In genomic region chr11:9613118-9613829, GRCh38 we compare ENCODE assay signal across 8 cellular contexts. TPM values are rescaled to one million over a fixed set of nuclear protein-coding genes. Genes with fewer than 3 reads are reported as not detected.
DNase-seq lines count a peak whose midpoint lies in the region; ATAC-seq lines count a peak whose summit lies in the region.

No MANE protein-coding gene starts in this region.

- ATAC-seq in GM21515 (IDR thresholded peaks at IDR 0.05; ENCODE audit: unreplicated experiment) (peak; percentile 41), esophagus mucosa (peak; percentile 86)
- ATAC-seq in activated T-cell treated with anti-CD3 and anti-CD28 coated beads, Interleukin-2, amount 50 U/mL, for 4 hours, result peak; percentile 63 to 65

- peak overlapping the region; percentile 87 to 97 (median 94) for H3K4me3 Mint-ChIP-seq in IgD-negative memory B cell
- H3K4me3 Mint-ChIP-seq in activated T-cell treated with anti-CD3 and anti-CD28 coated beads, Interleukin-2, amount 50 U/mL, for 4 hours, result peak overlapping the region; percentile 88

- DNase-seq in DMS 273 treated with DMSO at 0.1 percent for 48 hours (lab: John Stamatoyannopoulos, UW) (peak; percentile 62), OCI-M2 (lab: John Stamatoyannopoulos, UW; ENCODE audit: unreplicated experiment) (peak; percentile 65)
- DNase-seq in activated T-cell treated with anti-CD3 and anti-CD28 coated beads, Interleukin-2, amount 50 U/mL, for 4 hours, result peak; percentile 86
- peak; percentile 71 for DNase-seq in stimulated activated CD8-positive, alpha-beta memory T cell treated with anti-CD3 and anti-CD28 coated beads, Interleukin-7, amount 100 ng/mL, for 24 hours (ENCODE audit: low read depth)

- peak overlapping the region; percentile 52 for H3K9ac ChIP-seq in muscle layer of colon (ENCODE audit: low read length)

- no peaks in the 10 kb centered on the region for H3K9me3 ChIP-seq in muscle layer of colon (ENCODE audit: low read length)

- peaks cover 0 to 2% (median 0%) of the 10 kb centered on the region in 3 donors for H3K9me3 Mint-ChIP-seq in IgD-negative memory B cell
- no peaks in the 10 kb centered on the region for H3K9me3 Mint-ChIP-seq in activated T-cell treated with anti-CD3 and anti-CD28 coated beads, Interleukin-2, amount 50 U/mL, for 4 hours

- H3K4me1 ChIP-seq in muscle layer of colon (ENCODE audit: insufficient read depth, low read length), result peaks cover 9% of the 10 kb centered on the region

- peaks cover 8% of the 10 kb centered on the region for H3K36me3 Mint-ChIP-seq in IgD-negative memory B cell
- no peaks in the 10 kb centered on the region for H3K36me3 Mint-ChIP-seq in activated T-cell treated with anti-CD3 and anti-CD28 coated beads, Interleukin-2, amount 50 U/mL, for 4 hours (ENCODE audit: insufficient read depth)

- no peaks in the 10 kb centered on the region for H3K27me3 ChIP-seq in muscle layer of colon (ENCODE audit: control insufficient read depth in 1 of 2, insufficient read depth in 2 of 2, low read length in 2 of 2)

- H3K27ac ChIP-seq in muscle layer of colon (ENCODE audit: low read depth, low read length), result peak overlapping the region; percentile 98

- peak overlapping the region; percentile 64 to 77 for H3K4me3 ChIP-seq in muscle layer of colon (ENCODE audit: low read depth in 1 of 2, low read length in 2 of 2)

- H3K4me1 Mint-ChIP-seq in IgD-negative memory B cell, result peaks cover 35 to 49% (median 48%) of the 10 kb centered on the region in 3 donors
- peaks cover 33% of the 10 kb centered on the region for H3K4me1 Mint-ChIP-seq in activated T-cell treated with anti-CD3 and anti-CD28 coated beads, Interleukin-2, amount 50 U/mL, for 4 hours (ENCODE audit: low read depth)

- peak overlapping the region; percentile 95 to 100 (median 99) for H3K27ac Mint-ChIP-seq in IgD-negative memory B cell

- no peaks in the 10 kb centered on the region for H3K36me3 ChIP-seq in muscle layer of colon (ENCODE audit: insufficient read depth, low read length)

- peaks cover 2% of the 10 kb centered on the region for H3K27me3 Mint-ChIP-seq in IgD-negative memory B cell
- H3K27me3 Mint-ChIP-seq in activated T-cell treated with anti-CD3 and anti-CD28 coated beads, Interleukin-2, amount 50 U/mL, for 4 hours (ENCODE audit: low read depth), result no peaks in the 10 kb centered on the region

RNA-seq across cellular contexts. Expression of gene WEE1, which starts 39.8 kb away (rescaled TPM):
- 47.8 TPM for polyA plus RNA-seq in IgD-negative memory B cell
- total RNA-seq in activated T-cell treated with anti-CD3 and anti-CD28 coated beads, Interleukin-2, amount 50 U/mL, for 4 hours, result 10 to 100 TPM; 36.8 to 39.8 (median 38.0) TPM
- 18.4 TPM for total RNA-seq in esophagus mucosa

RNA-seq across cellular contexts. Expression of gene SWAP70, which starts 50.6 kb away (rescaled TPM):
- 298 TPM for polyA plus RNA-seq in IgD-negative memory B cell
- 10 to 100 TPM in 1 of 3 donors, 1 to 10 TPM in 2; 4.6 to 10.0 (median 6.8) TPM for total RNA-seq in activated T-cell treated with anti-CD3 and anti-CD28 coated beads, Interleukin-2, amount 50 U/mL, for 4 hours
- total RNA-seq in esophagus mucosa, result 13.5 TPM

Comparison
In these comparisons a context has a peak if more than half of its experiments do, and no peak if none do; other contexts are left out.
1. Peak in every context shown above with its lines: DNase-seq, ATAC-seq, H3K4me3 ChIP-seq and H3K27ac ChIP-seq.